Comparison of ENCODE assay signal across 1 cellular context in the genomic region with DNA sequence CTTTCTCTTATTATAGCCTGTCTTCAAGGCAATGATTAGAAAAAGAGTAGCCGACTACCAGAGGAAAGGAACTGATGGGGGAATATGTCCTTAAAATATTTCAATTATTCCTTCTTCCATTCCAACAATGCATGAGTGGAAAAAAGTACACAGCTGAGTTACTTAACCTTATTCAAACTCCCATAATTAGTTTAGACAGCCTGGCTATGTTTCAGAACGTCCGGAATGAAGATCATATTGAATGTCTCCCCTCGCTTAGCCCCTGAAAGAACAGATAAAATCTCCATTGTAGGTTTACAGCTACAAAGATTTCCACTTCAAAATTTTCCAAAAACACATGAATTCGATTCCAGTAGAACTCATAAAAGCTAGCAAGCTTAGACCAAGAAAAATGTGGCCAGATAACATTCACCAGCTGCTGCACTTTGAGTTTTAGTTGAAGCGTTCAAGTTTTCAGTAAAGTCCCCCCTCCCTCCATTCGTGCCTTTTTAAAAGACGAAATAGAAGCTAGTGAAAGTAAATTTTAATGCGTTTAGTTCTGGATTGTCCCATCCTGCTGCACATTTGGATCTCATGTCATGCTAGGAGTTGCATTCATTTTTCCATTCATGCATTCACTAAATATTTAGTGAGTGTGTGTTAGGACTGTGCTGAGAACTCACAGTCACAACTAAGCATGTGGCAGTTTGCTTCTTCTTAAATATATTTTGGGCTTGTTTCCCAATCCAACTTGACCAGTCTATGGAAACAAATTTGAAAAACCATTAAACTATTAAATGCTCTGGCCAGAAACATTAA.
TF ChIP-seq lines count a peak whose summit lies in the region.

No MANE protein-coding gene starts in this region.

TF ChIP-seq in K562, 482 proteins besides CTCF, POLR2A, EP300 and RAD21:
- TF ChIP-seq, protein P1, sequence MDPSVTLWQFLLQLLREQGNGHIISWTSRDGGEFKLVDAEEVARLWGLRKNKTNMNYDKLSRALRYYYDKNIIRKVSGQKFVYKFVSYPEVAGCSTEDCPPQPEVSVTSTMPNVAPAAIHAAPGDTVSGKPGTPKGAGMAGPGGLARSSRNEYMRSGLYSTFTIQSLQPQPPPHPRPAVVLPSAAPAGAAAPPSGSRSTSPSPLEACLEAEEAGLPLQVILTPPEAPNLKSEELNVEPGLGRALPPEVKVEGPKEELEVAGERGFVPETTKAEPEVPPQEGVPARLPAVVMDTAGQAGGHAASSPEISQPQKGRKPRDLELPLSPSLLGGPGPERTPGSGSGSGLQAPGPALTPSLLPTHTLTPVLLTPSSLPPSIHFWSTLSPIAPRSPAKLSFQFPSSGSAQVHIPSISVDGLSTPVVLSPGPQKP (CRISPR knock-in tag; IDR thresholded peaks at IDR 0.05), result no peak
- TF ChIP-seq HDAC1 (IDR thresholded peaks at IDR 0.05), result no peak
- TF ChIP-seq BCL6 (CRISPR knock-in tag; IDR thresholded peaks at IDR 0.05), result no peak
- no peak for TF ChIP-seq RBM17 (IDR thresholded peaks at IDR 0.05; ENCODE audit: borderline replicate concordance, low read depth, low read length)
- no peak for TF ChIP-seq CBFA2T2 (conservative IDR thresholded peaks at IDR 0.05)
- TF ChIP-seq, protein P2, sequence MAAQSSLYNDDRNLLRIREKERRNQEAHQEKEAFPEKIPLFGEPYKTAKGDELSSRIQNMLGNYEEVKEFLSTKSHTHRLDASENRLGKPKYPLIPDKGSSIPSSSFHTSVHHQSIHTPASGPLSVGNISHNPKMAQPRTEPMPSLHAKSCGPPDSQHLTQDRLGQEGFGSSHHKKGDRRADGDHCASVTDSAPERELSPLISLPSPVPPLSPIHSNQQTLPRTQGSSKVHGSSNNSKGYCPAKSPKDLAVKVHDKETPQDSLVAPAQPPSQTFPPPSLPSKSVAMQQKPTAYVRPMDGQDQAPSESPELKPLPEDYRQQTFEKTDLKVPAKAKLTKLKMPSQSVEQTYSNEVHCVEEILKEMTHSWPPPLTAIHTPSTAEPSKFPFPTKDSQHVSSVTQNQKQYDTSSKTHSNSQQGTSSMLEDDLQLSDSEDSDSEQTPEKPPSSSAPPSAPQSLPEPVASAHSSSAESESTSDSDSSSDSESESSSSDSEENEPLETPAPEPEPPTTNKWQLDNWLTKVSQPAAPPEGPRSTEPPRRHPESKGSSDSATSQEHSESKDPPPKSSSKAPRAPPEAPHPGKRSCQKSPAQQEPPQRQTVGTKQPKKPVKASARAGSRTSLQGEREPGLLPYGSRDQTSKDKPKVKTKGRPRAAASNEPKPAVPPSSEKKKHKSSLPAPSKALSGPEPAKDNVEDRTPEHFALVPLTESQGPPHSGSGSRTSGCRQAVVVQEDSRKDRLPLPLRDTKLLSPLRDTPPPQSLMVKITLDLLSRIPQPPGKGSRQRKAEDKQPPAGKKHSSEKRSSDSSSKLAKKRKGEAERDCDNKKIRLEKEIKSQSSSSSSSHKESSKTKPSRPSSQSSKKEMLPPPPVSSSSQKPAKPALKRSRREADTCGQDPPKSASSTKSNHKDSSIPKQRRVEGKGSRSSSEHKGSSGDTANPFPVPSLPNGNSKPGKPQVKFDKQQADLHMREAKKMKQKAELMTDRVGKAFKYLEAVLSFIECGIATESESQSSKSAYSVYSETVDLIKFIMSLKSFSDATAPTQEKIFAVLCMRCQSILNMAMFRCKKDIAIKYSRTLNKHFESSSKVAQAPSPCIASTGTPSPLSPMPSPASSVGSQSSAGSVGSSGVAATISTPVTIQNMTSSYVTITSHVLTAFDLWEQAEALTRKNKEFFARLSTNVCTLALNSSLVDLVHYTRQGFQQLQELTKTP (IDR thresholded peaks at IDR 0.05; ENCODE audit: low read depth in 1 of 2, partially characterized antibody in 2 of 2), result no peak
- TF ChIP-seq ZFX (CRISPR knock-in tag; IDR thresholded peaks at IDR 0.05), result no peak
- no peak for TF ChIP-seq GATAD2B (IDR thresholded peaks at IDR 0.05; ENCODE audit: borderline replicate concordance)
- TF ChIP-seq BRF1 (IDR thresholded peaks at IDR 0.05; ENCODE audit: borderline replicate concordance, extremely low read depth, insufficient read length), result no peak
- TF ChIP-seq XRCC5 (IDR thresholded peaks at IDR 0.05; ENCODE audit: low read depth, low read length), result no peak
- no peak for TF ChIP-seq ZNF561 (CRISPR knock-in tag; conservative IDR thresholded peaks at IDR 0.05)
- TF ChIP-seq, protein P3, sequence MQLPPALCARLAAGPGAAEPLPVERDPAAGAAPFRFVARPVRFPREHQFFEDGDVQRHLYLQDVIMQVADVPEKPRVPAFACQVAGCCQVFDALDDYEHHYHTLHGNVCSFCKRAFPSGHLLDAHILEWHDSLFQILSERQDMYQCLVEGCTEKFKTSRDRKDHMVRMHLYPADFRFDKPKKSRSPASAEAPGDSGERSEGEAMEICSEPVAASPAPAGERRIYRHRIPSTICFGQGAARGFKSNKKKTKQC (CRISPR knock-in tag; IDR thresholded peaks at IDR 0.05), result no peak
- no peak for TF ChIP-seq FOXM1 (IDR thresholded peaks at IDR 0.05; ENCODE audit: low read depth)
- no peak for TF ChIP-seq FOXM1 (CRISPR knock-in tag; IDR thresholded peaks at IDR 0.05; ENCODE audit: low read depth)
- no peak for TF ChIP-seq KDM2B (CRISPR knock-in tag; IDR thresholded peaks at IDR 0.05)
- no peak for TF ChIP-seq NR1H2 (CRISPR knock-in tag; IDR thresholded peaks at IDR 0.05)
- TF ChIP-seq, protein P4, sequence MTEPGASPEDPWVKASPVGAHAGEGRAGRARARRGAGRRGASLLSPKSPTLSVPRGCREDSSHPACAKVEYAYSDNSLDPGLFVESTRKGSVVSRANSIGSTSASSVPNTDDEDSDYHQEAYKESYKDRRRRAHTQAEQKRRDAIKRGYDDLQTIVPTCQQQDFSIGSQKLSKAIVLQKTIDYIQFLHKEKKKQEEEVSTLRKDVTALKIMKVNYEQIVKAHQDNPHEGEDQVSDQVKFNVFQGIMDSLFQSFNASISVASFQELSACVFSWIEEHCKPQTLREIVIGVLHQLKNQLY (CRISPR knock-in tag; conservative IDR thresholded peaks at IDR 0.05), result no peak
- TF ChIP-seq, protein P5, sequence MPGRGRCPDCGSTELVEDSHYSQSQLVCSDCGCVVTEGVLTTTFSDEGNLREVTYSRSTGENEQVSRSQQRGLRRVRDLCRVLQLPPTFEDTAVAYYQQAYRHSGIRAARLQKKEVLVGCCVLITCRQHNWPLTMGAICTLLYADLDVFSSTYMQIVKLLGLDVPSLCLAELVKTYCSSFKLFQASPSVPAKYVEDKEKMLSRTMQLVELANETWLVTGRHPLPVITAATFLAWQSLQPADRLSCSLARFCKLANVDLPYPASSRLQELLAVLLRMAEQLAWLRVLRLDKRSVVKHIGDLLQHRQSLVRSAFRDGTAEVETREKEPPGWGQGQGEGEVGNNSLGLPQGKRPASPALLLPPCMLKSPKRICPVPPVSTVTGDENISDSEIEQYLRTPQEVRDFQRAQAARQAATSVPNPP (IDR thresholded peaks at IDR 0.05; ENCODE audit: borderline replicate concordance, insufficient read depth, insufficient read length), result no peak
